ENCODE assay signal across 31 cellular contexts in genomic region chr2:176678571-176678970, GRCh38.
"Had no signal": no experiment of that assay in that cellular context is flagged by ENCODE, and none has a peak within 500 bp of the region (broad histone marks: within the 10 kb centered on the region; RNA-seq: fewer than 3 reads in every experiment).

No MANE protein-coding gene starts in this region.

- ATAC-seq: left colon; left lung; lower lobe of right lung; naive thymus-derived CD8-positive, alpha-beta T cell; pancreas; right cardiac atrium; stimulated activated effector memory CD8-positive, alpha-beta T cell treated with anti-CD3 and anti-CD28 coated beads, Interleukin-12 subunit alpha, Interleukin-12 subunit beta, amount 100 ng/mL, for 72 hours; upper lobe of right lung had no signal

- FAIRE-seq: islet of Langerhans, kidney, pancreas, small intestine, urothelium cell line had no signal

- H3K4me1 Mint-ChIP-seq: immature natural killer cell; naive thymus-derived CD8-positive, alpha-beta T cell; stimulated activated effector memory CD8-positive, alpha-beta T cell treated with anti-CD3 and anti-CD28 coated beads, Interleukin-12 subunit alpha, Interleukin-12 subunit beta, amount 100 ng/mL, for 72 hours had no signal

- H3K27ac Mint-ChIP-seq: immature natural killer cell; naive thymus-derived CD8-positive, alpha-beta T cell; nephron; stimulated activated effector memory CD8-positive, alpha-beta T cell treated with anti-CD3 and anti-CD28 coated beads, Interleukin-12 subunit alpha, Interleukin-12 subunit beta, amount 100 ng/mL, for 72 hours; stimulated activated naive CD8-positive, alpha-beta T cell treated with anti-CD3 and anti-CD28 coated beads, Interleukin-15, Interleukin-2, amounts not matched to agents 100 ng/mL and 50 ng/mL, for 24 hours had no signal

- H3K36me3 ChIP-seq: left lung, lower lobe of right lung, pancreas, prostate gland, sigmoid colon, spleen, suprapubic skin, thoracic aorta, tibial artery, upper lobe of right lung had no signal

- H3K4me1 ChIP-seq: left lung, lower lobe of right lung, pancreas, prostate gland, suprapubic skin, upper lobe of right lung had no signal

- H3K9me3 ChIP-seq: left lung, lower lobe of right lung, pancreas, prostate gland, sigmoid colon, spleen, suprapubic skin, thoracic aorta, tibial artery, upper lobe of right lung had no signal

- H3K27me3 ChIP-seq: left lung, sigmoid colon, suprapubic skin, tibial artery, upper lobe of right lung had no signal

- DNase-seq: hypothalamus; immature natural killer cell; kidney; left colon; left lung; lower lobe of right lung; mammary epithelial cell; mesenchymal stem cell; naive thymus-derived CD8-positive, alpha-beta T cell; nucleus accumbens; pancreas; posterior cingulate gyrus; retina; right cardiac atrium; sigmoid colon; small intestine; spleen; stimulated activated CD4-positive, alpha-beta T cell treated with anti-CD3 and anti-CD28 coated beads, Interleukin-4, amount 100 ng/mL, for 24 hours; stimulated activated naive CD4-positive, alpha-beta T cell; tibial artery; trophoblast cell; upper lobe of right lung had no signal

- H3K4me3 ChIP-seq: left lung, lower lobe of right lung, pancreas, prostate gland, sigmoid colon, spleen, suprapubic skin, thoracic aorta, tibial artery, upper lobe of right lung had no signal

- H3K36me3 Mint-ChIP-seq: immature natural killer cell; naive thymus-derived CD8-positive, alpha-beta T cell; stimulated activated effector memory CD8-positive, alpha-beta T cell treated with anti-CD3 and anti-CD28 coated beads, Interleukin-12 subunit alpha, Interleukin-12 subunit beta, amount 100 ng/mL, for 72 hours had no signal

- H3K9me3 Mint-ChIP-seq: immature natural killer cell; naive thymus-derived CD8-positive, alpha-beta T cell; nephron; neural crest cell; stimulated activated effector memory CD8-positive, alpha-beta T cell treated with anti-CD3 and anti-CD28 coated beads, Interleukin-12 subunit alpha, Interleukin-12 subunit beta, amount 100 ng/mL, for 72 hours; stimulated activated naive CD8-positive, alpha-beta T cell treated with anti-CD3 and anti-CD28 coated beads, Interleukin-15, Interleukin-2, amounts not matched to agents 100 ng/mL and 50 ng/mL, for 24 hours had no signal

- H3K4me3 Mint-ChIP-seq: immature natural killer cell; naive thymus-derived CD8-positive, alpha-beta T cell; nephron; neural crest cell; stimulated activated effector memory CD8-positive, alpha-beta T cell treated with anti-CD3 and anti-CD28 coated beads, Interleukin-12 subunit alpha, Interleukin-12 subunit beta, amount 100 ng/mL, for 72 hours; stimulated activated naive CD8-positive, alpha-beta T cell treated with anti-CD3 and anti-CD28 coated beads, Interleukin-15, Interleukin-2, amounts not matched to agents 100 ng/mL and 50 ng/mL, for 24 hours had no signal

- H3K27ac ChIP-seq: left lung, lower lobe of right lung, pancreas, prostate gland, sigmoid colon, spleen, suprapubic skin, thoracic aorta, tibial artery, upper lobe of right lung had no signal
